9 cellular contexts compared by ENCODE assay signal in the genomic region with DNA sequence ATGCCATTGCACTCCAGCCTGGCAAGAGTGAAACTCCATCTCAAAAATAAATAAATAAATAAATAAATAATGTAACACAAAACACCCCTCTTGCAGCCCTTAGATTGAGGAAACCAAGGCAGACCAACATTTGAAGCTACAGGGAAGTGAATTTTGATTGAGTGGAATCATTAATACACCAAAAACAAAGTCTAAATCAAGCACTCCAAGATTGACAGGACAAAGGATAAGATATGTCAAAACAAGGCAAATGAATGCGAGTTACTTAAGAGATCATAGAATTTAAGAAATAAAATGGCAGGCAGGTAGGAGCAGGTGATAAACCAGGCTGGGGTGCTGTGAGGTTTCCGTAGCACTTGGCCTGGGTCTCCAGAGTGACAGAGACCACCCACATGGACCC.
"Had no signal": no experiment of that assay in that cellular context is flagged by ENCODE, and none has a peak within 500 bp of the region (broad histone marks: within the 10 kb centered on the region; RNA-seq: fewer than 3 reads in every experiment).

No MANE protein-coding gene starts in this region.

- H3K9ac ChIP-seq: GM23248 had no signal

- H3K9me3 Mint-ChIP-seq: HFFc6 had no signal

- H3K27ac Mint-ChIP-seq: HFFc6 had no signal

- DNase-seq: GM23248, GOT3, H7, HFFc6 had no signal

- H3K4me1 ChIP-seq: HAP-1 had no signal

- H3K4me3 Mint-ChIP-seq: HFFc6 had no signal

- H3K4me3 ChIP-seq: GM23248, HAP-1, K562 had no signal

- H3K36me3 ChIP-seq: HAP-1 had no signal

- ATAC-seq: HCT116, HepG2, K562 had no signal

- H2AFZ ChIP-seq: GM23248 had no signal

- H3K27ac ChIP-seq: GM23248, HL-60 had no signal

- H3K9me3 ChIP-seq: HAP-1 had no signal
